In genomic region chr17:32382526-32383223, GRCh38 we compare ENCODE assay signal across 25 cellular contexts. TPM values are rescaled to one million over a fixed set of nuclear protein-coding genes. Genes with fewer than 3 reads are reported as not detected.
DNase-seq lines count a peak whose midpoint lies in the region; ATAC-seq, FAIRE-seq and TF ChIP-seq lines count a peak whose summit lies in the region.
"Had no signal": no experiment of that assay in that cellular context is flagged by ENCODE, and none has a peak within 500 bp of the region (broad histone marks: within the 10 kb centered on the region; RNA-seq: fewer than 3 reads in every experiment).

No MANE protein-coding gene starts in this region.

- H4K91ac ChIP-seq in H9 (ENCODE audit: insufficient read length, low read depth, low read length): no peak overlapping the region

- H2BK120ac ChIP-seq in H9 (ENCODE audit: low read depth, low read length, poor library complexity, severe bottlenecking): no peak overlapping the region

- dilution Hi-C loops in endothelial cell of umbilical vein (cut with MboI; ENCODE audit: extremely low pct_ligation_motif_present, low sequenced_read_pairs): no loop called here

- H4K8ac ChIP-seq in H9 (replicated peaks; ENCODE audit: insufficient read length, low read depth, low read length): no peak overlapping the region

- CTCF ChIA-PET in endothelial cell of umbilical vein (lab: Charles Lee): no interaction called here

- no peak overlapping the region for H3K23ac ChIP-seq in H9 (ENCODE audit: insufficient read length, low read depth, low read length)

- H4K20me1 ChIP-seq in H9 (ENCODE audit: control insufficient read depth, insufficient read depth, insufficient read length) (no peaks in the 10 kb centered on the region), endothelial cell of umbilical vein (replicated peaks; ENCODE audit: control insufficient read depth, extremely low read depth, insufficient read depth, low read length) (no peaks in the 10 kb centered on the region)

- H3K4me1 Mint-ChIP-seq in activated T-cell treated with anti-CD3 and anti-CD28 coated beads, Interleukin-2, amount 50 U/mL, for 4 hours (ENCODE audit: low read depth): peaks cover 11% of the 10 kb centered on the region
- peaks cover 11% of the 10 kb centered on the region for H3K4me1 Mint-ChIP-seq in activated T-cell treated with anti-CD3 and anti-CD28 coated beads, Interleukin-2, amount 50 U/mL, for 72 hours (ENCODE audit: low read depth)
- H3K4me1 Mint-ChIP-seq in H9 (no peaks in the 10 kb centered on the region), CD14-positive monocyte (peaks cover 2% of the 10 kb centered on the region)
- H3K4me1 Mint-ChIP-seq in stimulated activated effector memory CD8-positive, alpha-beta T cell treated with anti-CD3 and anti-CD28 coated beads, Interleukin-12 subunit alpha, Interleukin-12 subunit beta, amount 100 ng/mL, for 72 hours: peaks cover 6% of the 10 kb centered on the region

- no peak overlapping the region for H3K27ac Mint-ChIP-seq in activated T-cell treated with anti-CD3 and anti-CD28 coated beads, Interleukin-2, amount 50 U/mL, for 72 hours
- H3K27ac Mint-ChIP-seq in H9: peak overlapping the region in 2 of 3 experiments; percentile 24 to 61; a peak in 3 of 7 replicates
- peak overlapping the region; percentile 17 for H3K27ac Mint-ChIP-seq in stimulated activated effector memory CD8-positive, alpha-beta T cell treated with anti-CD3 and anti-CD28 coated beads, Interleukin-12 subunit alpha, Interleukin-12 subunit beta, amount 100 ng/mL, for 72 hours
- peak overlapping the region in 3 of 7 donors; percentile 2 to 53 (median 48) for H3K27ac Mint-ChIP-seq in CD14-positive monocyte
- H3K27ac Mint-ChIP-seq: activated T-helper 17 cell treated with anti-CD3 and anti-CD28 coated beads, Interleukin-2, amount 50 U/mL, for 72 hours; mesothelial cell of epicardium had no signal

- H3K27ac ChIP-seq in H9 (ENCODE audit: insufficient read length, low read depth, low read length) (no peak overlapping the region), endothelial cell of umbilical vein (ENCODE audit: insufficient read depth, low read depth, low read length) (no peak overlapping the region)
- H3K27ac ChIP-seq: gastrocnemius medialis, prostate gland, uterus, VCaP had no signal

- peaks cover 38% of the 10 kb centered on the region for H3K36me3 Mint-ChIP-seq in activated T-cell treated with anti-CD3 and anti-CD28 coated beads, Interleukin-2, amount 50 U/mL, for 4 hours (ENCODE audit: insufficient read depth)
- H3K36me3 Mint-ChIP-seq in activated T-cell treated with anti-CD3 and anti-CD28 coated beads, Interleukin-2, amount 50 U/mL, for 72 hours (ENCODE audit: insufficient read depth in 2 of 2): peaks cover 4 to 28% of the 10 kb centered on the region in 2 donors
- H3K36me3 Mint-ChIP-seq in H9 (ENCODE audit: insufficient read depth in 1 of 3, low read depth in 3 of 3) (peaks cover 19 to 49% (median 42%) of the 10 kb centered on the region in 3 experiments; a peak in 6 of 7 replicates), CD14-positive monocyte (peaks cover 49 to 58% of the 10 kb centered on the region in 2 donors)
- peaks cover 89% of the 10 kb centered on the region for H3K36me3 Mint-ChIP-seq in stimulated activated effector memory CD8-positive, alpha-beta T cell treated with anti-CD3 and anti-CD28 coated beads, Interleukin-12 subunit alpha, Interleukin-12 subunit beta, amount 100 ng/mL, for 72 hours

- no peaks in the 10 kb centered on the region for H3K27me3 ChIP-seq in H9 (ENCODE audit: insufficient read depth, low read length)
- H3K27me3 ChIP-seq in endothelial cell of umbilical vein (ENCODE audit: control insufficient read depth in 2 of 2, insufficient read depth in 2 of 2, low read length in 2 of 2): no peaks in the 10 kb centered on the region
- H3K27me3 ChIP-seq: dorsolateral prefrontal cortex, gastrocnemius medialis, uterus had no signal

- no peaks in the 10 kb centered on the region for H3K9me3 Mint-ChIP-seq in activated T-cell treated with anti-CD3 and anti-CD28 coated beads, Interleukin-2, amount 50 U/mL, for 4 hours
- H3K9me3 Mint-ChIP-seq in activated T-cell treated with anti-CD3 and anti-CD28 coated beads, Interleukin-2, amount 50 U/mL, for 72 hours: no peaks in the 10 kb centered on the region
- H3K9me3 Mint-ChIP-seq in H9: no peaks in the 10 kb centered on the region
- H3K9me3 Mint-ChIP-seq in stimulated activated effector memory CD8-positive, alpha-beta T cell treated with anti-CD3 and anti-CD28 coated beads, Interleukin-12 subunit alpha, Interleukin-12 subunit beta, amount 100 ng/mL, for 72 hours: no peaks in the 10 kb centered on the region
- H3K9me3 Mint-ChIP-seq in CD14-positive monocyte: no peaks in the 10 kb centered on the region
- H3K9me3 Mint-ChIP-seq: activated T-helper 17 cell treated with anti-CD3 and anti-CD28 coated beads, Interleukin-2, amount 50 U/mL, for 72 hours; mesothelial cell of epicardium had no signal

- H3T11ph ChIP-seq in H9 (ENCODE audit: low read length): no peak overlapping the region

- no peak overlapping the region for H3K4ac ChIP-seq in H9 (ENCODE audit: low read depth, low read length)

- H3K4me1 ChIP-seq in H9 (ENCODE audit: insufficient read depth, low read length) (no peaks in the 10 kb centered on the region), endothelial cell of umbilical vein (ENCODE audit: control insufficient read depth, extremely low read depth, insufficient read depth, low read length) (no peaks in the 10 kb centered on the region)
- H3K4me1 ChIP-seq: gastrocnemius medialis, prostate gland, uterus had no signal

- no peaks in the 10 kb centered on the region for H3K27me3 Mint-ChIP-seq in activated T-cell treated with anti-CD3 and anti-CD28 coated beads, Interleukin-2, amount 50 U/mL, for 4 hours (ENCODE audit: low read depth)
- H3K27me3 Mint-ChIP-seq in activated T-cell treated with anti-CD3 and anti-CD28 coated beads, Interleukin-2, amount 50 U/mL, for 72 hours (ENCODE audit: low read depth): no peaks in the 10 kb centered on the region
- H3K27me3 Mint-ChIP-seq in H9 (ENCODE audit: low read depth) (no peaks in the 10 kb centered on the region), CD14-positive monocyte (ENCODE audit: low read depth in 3 of 3) (peaks cover 0 to 1% (median 0%) of the 10 kb centered on the region in 3 donors)
- H3K27me3 Mint-ChIP-seq: activated T-helper 17 cell treated with anti-CD3 and anti-CD28 coated beads, Interleukin-2, amount 50 U/mL, for 72 hours had no signal

- no peaks in the 10 kb centered on the region for H3K23me2 ChIP-seq in H9 (ENCODE audit: insufficient read length, low read depth, low read length, poor library complexity, severe bottlenecking)

- H3K9me3 ChIP-seq in H9 (ENCODE audit: control insufficient read depth, low read depth, low read length): no peaks in the 10 kb centered on the region
- H3K9me3 ChIP-seq in endothelial cell of umbilical vein (replicated peaks; ENCODE audit: control insufficient read depth, insufficient read depth, low read length): no peaks in the 10 kb centered on the region
- H3K9me3 ChIP-seq: gastrocnemius medialis, prostate gland, uterus had no signal

- no peak overlapping the region for H4K5ac ChIP-seq in H9 (ENCODE audit: insufficient read length, low read depth, low read length)

- no peak for DNase-seq in activated T-cell treated with anti-CD3 and anti-CD28 coated beads, Interleukin-2, amount 50 U/mL, for 4 hours
- DNase-seq in activated T-cell treated with anti-CD3 and anti-CD28 coated beads, Interleukin-2, amount 50 U/mL, for 72 hours: no peak
- no peak for DNase-seq in H9
- DNase-seq in endothelial cell of umbilical vein (ENCODE audit: low read depth, low spot score): no peak
- no peak for DNase-seq in stimulated activated effector memory CD8-positive, alpha-beta T cell treated with anti-CD3 and anti-CD28 coated beads, Interleukin-12 subunit alpha, Interleukin-12 subunit beta, amount 100 ng/mL, for 72 hours (ENCODE audit: low spot score in 2 of 2)
- DNase-seq in iPS-NIHi7 (ENCODE audit: extremely low spot score): no peak
- DNase-seq in CD14-positive monocyte (ENCODE audit: low spot score): no peak
- DNase-seq in DMS114 treated with DMSO at 0.1 percent for 48 hours (lab: John Stamatoyannopoulos, UW; ENCODE audit: unreplicated experiment): no peak
- DNase-seq: anterior cingulate cortex; caudate nucleus; dorsolateral prefrontal cortex; EL; erythroblast; gastrocnemius medialis; Kasumi-1; kidney glomerular epithelial cell; NCI-H1105 treated with DMSO at 0.1 percent for 48 hours; NCI-H510A treated with DMSO at 0.1 percent for 48 hours; stimulated activated CD4-positive, alpha-beta T cell treated with anti-CD3 and anti-CD28 coated beads, Interleukin-4, amount 100 ng/mL, for 1 hour; uterus had no signal

- H3K79me2 ChIP-seq in H9 (ENCODE audit: insufficient read depth, low read length) (no peaks in the 10 kb centered on the region), endothelial cell of umbilical vein (ENCODE audit: control insufficient read depth, insufficient read depth, low read length) (peaks cover 4% of the 10 kb centered on the region)

- H3K4me3 Mint-ChIP-seq in activated T-cell treated with anti-CD3 and anti-CD28 coated beads, Interleukin-2, amount 50 U/mL, for 4 hours: no peak overlapping the region
- no peak overlapping the region for H3K4me3 Mint-ChIP-seq in activated T-cell treated with anti-CD3 and anti-CD28 coated beads, Interleukin-2, amount 50 U/mL, for 72 hours
- H3K4me3 Mint-ChIP-seq in H9 (no peak overlapping the region), CD14-positive monocyte (no peak overlapping the region)
- no peak overlapping the region for H3K4me3 Mint-ChIP-seq in stimulated activated effector memory CD8-positive, alpha-beta T cell treated with anti-CD3 and anti-CD28 coated beads, Interleukin-12 subunit alpha, Interleukin-12 subunit beta, amount 100 ng/mL, for 72 hours
- H3K4me3 Mint-ChIP-seq: activated T-helper 17 cell treated with anti-CD3 and anti-CD28 coated beads, Interleukin-2, amount 50 U/mL, for 72 hours; mesothelial cell of epicardium had no signal

- no peak overlapping the region for H2AK5ac ChIP-seq in H9 (ENCODE audit: insufficient read length, low read length)

- peak; percentile 0 for TF ChIP-seq POLR2A in endothelial cell of umbilical vein (IDR thresholded peaks at IDR 0.05; ENCODE audit: low read depth, low read length)

- H3K14ac ChIP-seq in H9 (ENCODE audit: insufficient read depth, low read length): no peak overlapping the region

- H2BK20ac ChIP-seq in H9 (ENCODE audit: low read depth, low read length, poor library complexity, severe bottlenecking): no peak overlapping the region

- no peak overlapping the region for H3K9ac ChIP-seq in H9 (ENCODE audit: extremely low read depth, insufficient read length, low read length)
- H3K9ac ChIP-seq in endothelial cell of umbilical vein (replicated peaks; ENCODE audit: extremely low read depth, insufficient read depth, low read length): no peak overlapping the region

- no peak overlapping the region for H3K4me2 ChIP-seq in H9 (ENCODE audit: insufficient read depth, insufficient read length, low read length)
- no peak overlapping the region for H3K4me2 ChIP-seq in endothelial cell of umbilical vein (ENCODE audit: insufficient read depth, low read length)
- H3K4me2 ChIP-seq: smooth muscle cell had no signal

- intact Hi-C loops in endothelial cell of umbilical vein (cut with micrococcal nuclease): no loop called here
- intact Hi-C loops in CD14-positive monocyte (cut with micrococcal nuclease): no loop called here

- BruUV-seq in endothelial cell of umbilical vein (replicated peaks; lab: Mats Ljungman, UMichigan): no TSS peak

- WGBS in H9 (ENCODE audit: extremely low coverage, insufficient read length, low lambda C conversion rate): 100% methylated on average over 1 of the region's 5 CpGs

- TF ChIP-seq CTCF in H9 (conservative IDR thresholded peaks at IDR 0.05): no peak
- TF ChIP-seq CTCF in endothelial cell of umbilical vein (IDR thresholded peaks at IDR 0.05; ENCODE audit: extremely low read depth in 1 of 2, insufficient read depth in 1 of 2, low read depth in 1 of 2, low read length in 2 of 2): no peak
- TF ChIP-seq CTCF in CD14-positive monocyte (IDR thresholded peaks at IDR 0.05): no peak

- H3K79me1 ChIP-seq in H9 (ENCODE audit: insufficient read depth, low read depth, low read length, poor library complexity, severe bottlenecking): no peaks in the 10 kb centered on the region

- H3K18ac ChIP-seq in H9 (ENCODE audit: insufficient read length, low read depth, low read length): no peak overlapping the region

- no peak overlapping the region for H2BK15ac ChIP-seq in H9 (ENCODE audit: low read depth, low read length)

- H2BK12ac ChIP-seq in H9 (ENCODE audit: insufficient read length, low read depth, low read length): no peak overlapping the region

- H3K9me1 ChIP-seq in endothelial cell of umbilical vein (replicated peaks; ENCODE audit: control insufficient read depth, extremely low read depth, insufficient read depth, low read length): no peaks in the 10 kb centered on the region

- H2AFZ ChIP-seq in H9 (ENCODE audit: low read length) (no peak overlapping the region), endothelial cell of umbilical vein (ENCODE audit: low read depth, low read length) (no peak overlapping the region)

- no peak overlapping the region for H3K56ac ChIP-seq in H9 (ENCODE audit: insufficient read length, low read depth, low read length)

- ATAC-seq in activated T-cell treated with anti-CD3 and anti-CD28 coated beads, Interleukin-2, amount 50 U/mL, for 4 hours: peak; percentile 10 to 28
- no peak for ATAC-seq in activated T-cell treated with anti-CD3 and anti-CD28 coated beads, Interleukin-2, amount 50 U/mL, for 72 hours (replicated peaks in 1 of 2)
- ATAC-seq in stimulated activated effector memory CD8-positive, alpha-beta T cell treated with anti-CD3 and anti-CD28 coated beads, Interleukin-12 subunit alpha, Interleukin-12 subunit beta, amount 100 ng/mL, for 72 hours: no peak
- ATAC-seq: activated T-helper 17 cell treated with anti-CD3 and anti-CD28 coated beads, Interleukin-2, amount 50 U/mL, for 72 hours; gastrocnemius medialis had no signal

- H2BK5ac ChIP-seq in H9 (ENCODE audit: insufficient read length, low read length): no peak overlapping the region

- POLR2A ChIA-PET in endothelial cell of umbilical vein (lab: Charles Lee): no interaction called here

- H3K4me3 ChIP-seq in endothelial cell of umbilical vein (replicated peaks in 1 of 3; ENCODE audit: insufficient read depth in 1 of 3, low read depth in 1 of 3, low read length in 3 of 3): no peak overlapping the region
- H3K4me3 ChIP-seq: dorsolateral prefrontal cortex, gastrocnemius medialis, prostate gland, smooth muscle cell, uterus had no signal

- peaks cover 10 to 27% of the 10 kb centered on the region in 2 experiments for H3K36me3 ChIP-seq in endothelial cell of umbilical vein (ENCODE audit: control insufficient read depth in 2 of 2, extremely low read depth in 1 of 2, insufficient read depth in 2 of 2, low read length in 2 of 2)
- H3K36me3 ChIP-seq: uterus had no signal

- FAIRE-seq in endothelial cell of umbilical vein (lab: Jason Lieb, UNC): no peak

RNA-seq across cellular contexts. Expression of gene ZNF207, which starts 32.7 kb away (rescaled TPM):
- total RNA-seq in activated T-cell treated with anti-CD3 and anti-CD28 coated beads, Interleukin-2, amount 50 U/mL, for 4 hours: 100 to 1,000 TPM; 199 to 222 (median 212) TPM
- 100 to 1,000 TPM; 181 to 188 TPM for total RNA-seq in activated T-cell treated with anti-CD3 and anti-CD28 coated beads, Interleukin-2, amount 50 U/mL, for 72 hours
- total RNA-seq in H9 (2021) (283 and 296 TPM in 2 replicates), endothelial cell of umbilical vein (206 and 209 TPM in 2 replicates)
- polyA plus RNA-seq in endothelial cell of umbilical vein (231 and 245 TPM in 2 replicates), CD14-positive monocyte (100 to 1,000 TPM; 138 to 147 TPM)
- 184 and 198 TPM in 2 replicates for polyA plus RNA-seq in endothelial cell of umbilical vein (2011; cell fraction: cytosol; rRNA removed)
- polyA plus RNA-seq in endothelial cell of umbilical vein (2011; cell fraction: nucleus; rRNA removed): 314 and 362 TPM in 2 replicates
- 153 and 220 TPM in 2 replicates for polyA plus RNA-seq in endothelial cell of umbilical vein (2012)
- polyA minus RNA-seq in endothelial cell of umbilical vein: 268 and 284 TPM in 2 replicates
- polyA minus RNA-seq in endothelial cell of umbilical vein (2011; cell fraction: cytosol; rRNA and poly(A)+ RNA removed): 126 TPM
- polyA minus RNA-seq in endothelial cell of umbilical vein (2011; cell fraction: nucleus; rRNA and poly(A)+ RNA removed): 284 and 417 TPM in 2 replicates

RNA-seq across cellular contexts. Expression of gene C17orf75, which starts 40.7 kb away (rescaled TPM):
- 10 to 100 TPM; 29.1 to 34.1 (median 31.7) TPM for total RNA-seq in activated T-cell treated with anti-CD3 and anti-CD28 coated beads, Interleukin-2, amount 50 U/mL, for 4 hours
- 10 to 100 TPM; 32.6 to 40.0 TPM for total RNA-seq in activated T-cell treated with anti-CD3 and anti-CD28 coated beads, Interleukin-2, amount 50 U/mL, for 72 hours
- total RNA-seq in H9 (2021): 37.4 and 40.4 TPM in 2 replicates
- 19.1 and 21.5 TPM in 2 replicates for total RNA-seq in endothelial cell of umbilical vein
- polyA plus RNA-seq in endothelial cell of umbilical vein: 6.3 and 8.8 TPM in 2 replicates
- 11.2 and 13.7 TPM in 2 replicates for polyA plus RNA-seq in endothelial cell of umbilical vein (2011; cell fraction: cytosol; rRNA removed)
- polyA plus RNA-seq in endothelial cell of umbilical vein (2011; cell fraction: nucleus; rRNA removed): 23.4 and 25.3 TPM in 2 replicates
- polyA plus RNA-seq in endothelial cell of umbilical vein (2012): 17.7 and 27.4 TPM in 2 replicates
- 6.6 and 9.3 TPM in 2 replicates for polyA minus RNA-seq in endothelial cell of umbilical vein
- 6.5 TPM for polyA minus RNA-seq in endothelial cell of umbilical vein (2011; cell fraction: cytosol; rRNA and poly(A)+ RNA removed)
- polyA minus RNA-seq in endothelial cell of umbilical vein (2011; cell fraction: nucleus; rRNA and poly(A)+ RNA removed): 6.0 and 7.4 TPM in 2 replicates
- polyA plus RNA-seq in CD14-positive monocyte: 1 to 10 TPM; 5.0 to 5.7 TPM

Comparison
In these comparisons a context has a peak if more than half of its experiments do, and no peak if none do; other contexts are left out.
1. ATAC-seq: peak in activated T-cell treated with anti-CD3 and anti-CD28 coated beads, Interleukin-2, amount 50 U/mL, for 4 hours (2 of 2); none in activated T-cell treated with anti-CD3 and anti-CD28 coated beads, Interleukin-2, amount 50 U/mL, for 72 hours (0 of 2) and stimulated activated effector memory CD8-positive, alpha-beta T cell treated with anti-CD3 and anti-CD28 coated beads, Interleukin-12 subunit alpha, Interleukin-12 subunit beta, amount 100 ng/mL, for 72 hours (single experiment).